In genomic region chr5:141867651-141868050, GRCh38 we compare ENCODE assay signal across 15 cellular contexts. TPM values are rescaled to one million over a fixed set of nuclear protein-coding genes. Genes with fewer than 3 reads are reported as not detected.
"Had no signal": no experiment of that assay in that cellular context is flagged by ENCODE, and none has a peak within 500 bp of the region (broad histone marks: within the 10 kb centered on the region; RNA-seq: fewer than 3 reads in every experiment).

No MANE protein-coding gene starts in this region.

- H3K27ac ChIP-seq: gastrocnemius medialis, lower lobe of right lung, WERI-Rb-1 had no signal

- H3K9me3 Mint-ChIP-seq: activated CD8-positive, alpha-beta T cell treated with anti-CD3 and anti-CD28 coated beads for 36 hours; activated T-helper 1 cell treated with anti-CD3 and anti-CD28 coated beads, Interleukin-12 subunit alpha, Interleukin-12 subunit beta, Interleukin-2, Interleukin-4 antibody, amounts not matched to agents 30 ng/mL and 10 ng/mL and 1 ng/mL, durations not matched to agents 14 hours and 24 hours and 36 hours; naive thymus-derived CD8-positive, alpha-beta T cell had no signal

- H3K4me3 Mint-ChIP-seq: activated CD4-positive, alpha-beta T cell treated with anti-CD3 and anti-CD28 coated beads for 36 hours; activated CD8-positive, alpha-beta T cell treated with anti-CD3 and anti-CD28 coated beads for 36 hours; activated T-helper 1 cell treated with anti-CD3 and anti-CD28 coated beads, Interleukin-12 subunit alpha, Interleukin-12 subunit beta, Interleukin-2, Interleukin-4 antibody, amounts not matched to agents 30 ng/mL and 10 ng/mL and 1 ng/mL, durations not matched to agents 14 hours and 24 hours and 36 hours; naive thymus-derived CD8-positive, alpha-beta T cell had no signal

- H3K4me3 ChIP-seq: gastrocnemius medialis, lower lobe of right lung had no signal

- H3K27ac Mint-ChIP-seq: activated CD4-positive, alpha-beta T cell treated with anti-CD3 and anti-CD28 coated beads for 36 hours; activated CD8-positive, alpha-beta T cell treated with anti-CD3 and anti-CD28 coated beads for 36 hours; activated T-helper 1 cell treated with anti-CD3 and anti-CD28 coated beads, Interleukin-12 subunit alpha, Interleukin-12 subunit beta, Interleukin-2, Interleukin-4 antibody, amounts not matched to agents 30 ng/mL and 10 ng/mL and 1 ng/mL, durations not matched to agents 14 hours and 24 hours and 36 hours; naive thymus-derived CD8-positive, alpha-beta T cell had no signal

- H3K4me1 ChIP-seq: gastrocnemius medialis had no signal

- H3K9me3 ChIP-seq: gastrocnemius medialis, lower lobe of right lung had no signal

- H3K36me3 ChIP-seq: gastrocnemius medialis, WERI-Rb-1 had no signal

- H3K36me3 Mint-ChIP-seq: naive thymus-derived CD8-positive, alpha-beta T cell had no signal

- DNase-seq: activated CD4-positive, alpha-beta T cell treated with anti-CD3 and anti-CD28 coated beads for 36 hours; activated CD8-positive, alpha-beta memory T cell treated with anti-CD3 and anti-CD28 coated beads, Interleukin-2, amount 50 U/mL, for 4 hours; activated CD8-positive, alpha-beta T cell treated with anti-CD3 and anti-CD28 coated beads for 36 hours; activated naive CD4-positive, alpha-beta T cell; effector CD4-positive, alpha-beta T cell; gastrocnemius medialis; kidney glomerular epithelial cell; lower lobe of right lung; midbrain; naive thymus-derived CD8-positive, alpha-beta T cell; occipital lobe; T-helper 9 cell; trophoblast cell; WERI-Rb-1 had no signal

- H3K4me1 Mint-ChIP-seq: activated CD4-positive, alpha-beta T cell treated with anti-CD3 and anti-CD28 coated beads for 36 hours; naive thymus-derived CD8-positive, alpha-beta T cell had no signal

RNA-seq across cellular contexts. Expression of gene PCDH1, which starts 10.6 kb away (rescaled TPM):
- total RNA-seq: activated CD4-positive, alpha-beta T cell treated with anti-CD3 and anti-CD28 coated beads for 36 hours; activated T-helper 1 cell treated with anti-CD3 and anti-CD28 coated beads, Interleukin-12 subunit alpha, Interleukin-12 subunit beta, Interleukin-2, Interleukin-4 antibody, amounts not matched to agents 30 ng/mL and 10 ng/mL and 1 ng/mL, durations not matched to agents 14 hours and 24 hours and 36 hours; naive thymus-derived CD8-positive, alpha-beta T cell had no signal
